In the genomic region with DNA sequence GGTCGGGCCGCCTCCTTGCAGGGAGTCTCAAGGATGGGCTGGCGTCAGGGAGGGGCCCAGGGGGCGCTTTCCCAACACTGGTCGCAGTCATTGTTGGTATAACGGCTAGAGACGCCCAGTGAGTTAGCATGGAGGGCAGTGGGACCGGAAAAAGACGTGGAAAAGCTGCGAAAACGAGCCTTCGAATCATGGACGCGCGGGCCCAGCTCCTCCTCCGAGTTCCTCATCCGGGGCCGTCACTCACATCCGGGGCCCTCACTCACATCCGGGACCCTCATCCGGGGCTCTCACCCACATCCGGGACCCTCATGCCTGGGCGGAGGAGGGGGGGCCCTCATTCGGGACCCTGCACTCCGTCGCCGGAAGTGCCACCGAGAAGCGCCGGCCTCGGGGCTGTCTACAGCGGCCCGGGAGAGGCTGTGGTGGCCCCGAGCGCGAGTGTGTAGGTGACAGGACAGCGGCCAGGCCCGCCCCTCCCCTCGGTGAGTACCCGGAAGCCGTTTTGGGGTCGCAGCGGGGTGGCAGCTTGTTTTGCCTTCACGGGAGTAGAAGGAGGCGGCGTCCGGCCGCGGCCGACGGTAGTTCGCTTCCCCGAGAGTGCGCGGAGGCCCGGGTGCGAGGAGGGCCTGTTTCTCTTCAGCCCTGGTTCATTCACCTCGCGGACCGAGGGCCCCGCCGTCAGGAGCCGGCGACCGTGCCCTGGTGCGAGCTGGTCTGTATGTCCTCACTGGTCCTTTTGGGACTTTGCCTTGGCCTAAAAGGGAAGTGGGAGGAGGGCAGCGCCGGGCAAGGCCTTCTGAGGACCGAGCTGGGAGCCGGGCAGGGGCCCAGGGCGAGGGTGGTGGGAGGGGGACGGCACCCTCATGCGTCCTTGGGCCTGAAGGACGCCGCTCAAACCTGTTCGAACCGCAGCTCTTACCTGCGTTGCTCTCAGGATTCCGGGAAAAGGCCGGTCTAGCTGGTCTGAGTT, we compare ENCODE assay signal across 1 cellular context.
TF ChIP-seq lines count a peak whose summit lies in the region.

A gene with protein sequence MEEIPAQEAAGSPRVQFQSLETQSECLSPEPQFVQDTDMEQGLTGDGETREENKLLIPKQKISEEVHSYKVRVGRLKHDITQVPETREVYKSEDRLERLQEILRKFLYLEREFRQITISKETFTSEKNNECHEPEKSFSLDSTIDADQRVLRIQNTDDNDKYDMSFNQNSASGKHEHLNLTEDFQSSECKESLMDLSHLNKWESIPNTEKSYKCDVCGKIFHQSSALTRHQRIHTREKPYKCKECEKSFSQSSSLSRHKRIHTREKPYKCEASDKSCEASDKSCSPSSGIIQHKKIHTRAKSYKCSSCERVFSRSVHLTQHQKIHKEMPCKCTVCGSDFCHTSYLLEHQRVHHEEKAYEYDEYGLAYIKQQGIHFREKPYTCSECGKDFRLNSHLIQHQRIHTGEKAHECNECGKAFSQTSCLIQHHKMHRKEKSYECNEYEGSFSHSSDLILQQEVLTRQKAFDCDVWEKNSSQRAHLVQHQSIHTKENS (plus strand): TSS at position 337 of the 970 bp plus-strand sequence. CDS start 1,918 bp downstream, outside the sequence.

TF ChIP-seq in K562, 482 proteins besides CTCF, POLR2A, EP300 and RAD21 (continued from another document and continues in another):
- TF ChIP-seq, protein P1, sequence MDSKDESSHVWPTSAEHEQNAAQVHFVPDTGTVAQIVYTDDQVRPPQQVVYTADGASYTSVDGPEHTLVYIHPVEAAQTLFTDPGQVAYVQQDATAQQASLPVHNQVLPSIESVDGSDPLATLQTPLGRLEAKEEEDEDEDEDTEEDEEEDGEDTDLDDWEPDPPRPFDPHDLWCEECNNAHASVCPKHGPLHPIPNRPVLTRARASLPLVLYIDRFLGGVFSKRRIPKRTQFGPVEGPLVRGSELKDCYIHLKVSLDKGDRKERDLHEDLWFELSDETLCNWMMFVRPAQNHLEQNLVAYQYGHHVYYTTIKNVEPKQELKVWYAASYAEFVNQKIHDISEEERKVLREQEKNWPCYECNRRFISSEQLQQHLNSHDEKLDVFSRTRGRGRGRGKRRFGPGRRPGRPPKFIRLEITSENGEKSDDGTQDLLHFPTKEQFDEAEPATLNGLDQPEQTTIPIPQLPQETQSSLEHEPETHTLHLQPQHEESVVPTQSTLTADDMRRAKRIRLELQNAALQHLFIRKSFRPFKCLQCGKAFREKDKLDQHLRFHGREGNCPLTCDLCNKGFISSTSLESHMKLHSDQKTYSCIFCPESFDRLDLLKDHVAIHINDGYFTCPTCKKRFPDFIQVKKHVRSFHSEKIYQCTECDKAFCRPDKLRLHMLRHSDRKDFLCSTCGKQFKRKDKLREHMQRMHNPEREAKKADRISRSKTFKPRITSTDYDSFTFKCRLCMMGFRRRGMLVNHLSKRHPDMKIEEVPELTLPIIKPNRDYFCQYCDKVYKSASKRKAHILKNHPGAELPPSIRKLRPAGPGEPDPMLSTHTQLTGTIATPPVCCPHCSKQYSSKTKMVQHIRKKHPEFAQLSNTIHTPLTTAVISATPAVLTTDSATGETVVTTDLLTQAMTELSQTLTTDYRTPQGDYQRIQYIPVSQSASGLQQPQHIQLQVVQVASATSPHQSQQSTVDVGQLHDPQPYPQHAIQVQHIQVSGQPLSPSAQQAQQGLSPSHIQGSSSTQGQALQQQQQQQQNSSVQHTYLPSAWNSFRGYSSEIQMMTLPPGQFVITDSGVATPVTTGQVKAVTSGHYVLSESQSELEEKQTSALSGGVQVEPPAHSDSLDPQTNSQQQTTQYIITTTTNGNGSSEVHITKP (IDR thresholded peaks at IDR 0.05; ENCODE audit: partially characterized antibody) = peak; percentile 26
- TF ChIP-seq PRMT5 (CRISPR knock-in tag; IDR thresholded peaks at IDR 0.05) (no peak), ZNF239 (CRISPR knock-in tag; IDR thresholded peaks at IDR 0.05) (no peak), ZBTB17 (CRISPR knock-in tag; IDR thresholded peaks at IDR 0.05) (peak; percentile 55; the same call in 1 of the 2 replicates), NCOA4 (IDR thresholded peaks at IDR 0.05; ENCODE audit: partially characterized antibody) (no peak), ESRRA (IDR thresholded peaks at IDR 0.05; ENCODE audit: borderline replicate concordance, low read depth) (peak; percentile 65), NR2F6 (CRISPR knock-in tag; IDR thresholded peaks at IDR 0.05) (0 out of 2 replicates have a peak, but pooled peaks have one; percentile 39), NFYB (IDR thresholded peaks at IDR 0.05; ENCODE audit: extremely low read depth, insufficient read length) (no peak), HMG20B (CRISPR knock-in tag; IDR thresholded peaks at IDR 0.05) (no peak), KDM2B (CRISPR knock-in tag; IDR thresholded peaks at IDR 0.05) (no peak), EGR1 (conservative IDR thresholded peaks at IDR 0.05) (no peak; the same call in 1 of the 2 replicates), ZNF695 (CRISPR knock-in tag; IDR thresholded peaks at IDR 0.05) (no peak), SMAD4 (CRISPR knock-in tag; conservative IDR thresholded peaks at IDR 0.05) (no peak), ETS2 (tag; IDR thresholded peaks at IDR 0.05; ENCODE audit: borderline replicate concordance, poor library complexity, severe bottlenecking) (no peak), RBBP5 (IDR thresholded peaks at IDR 0.05; ENCODE audit: borderline replicate concordance, insufficient read depth, low read length, poor library complexity, severe bottlenecking) (peak; percentile 87), RCOR1 (IDR thresholded peaks at IDR 0.05; ENCODE audit: borderline replicate concordance in 1 of 2, low read depth in 2 of 2, low read length in 2 of 2) (peak in 1 of 2 experiments; percentile 83; a peak in 1 of 4 replicates), NFXL1 (CRISPR knock-in tag; IDR thresholded peaks at IDR 0.05) (no peak), BRD4 (IDR thresholded peaks at IDR 0.05) (peak; percentile 91), ZNF146 (CRISPR knock-in tag; IDR thresholded peaks at IDR 0.05; ENCODE audit: unreplicated experiment) (no peak), ZNF445 (CRISPR knock-in tag; IDR thresholded peaks at IDR 0.05; ENCODE audit: low read depth) (no peak), E2F3 (CRISPR knock-in tag; IDR thresholded peaks at IDR 0.05) (0 out of 2 replicates have a peak, but pooled peaks have one; percentile 1), MAZ (CRISPR knock-in tag; conservative IDR thresholded peaks at IDR 0.05 in 1 of 2, IDR thresholded peaks at IDR 0.05 in 1 of 2) (peak; percentile 68 to 73; a peak in 3 of 4 replicates), ARNT (IDR thresholded peaks at IDR 0.05) (no peak), ZNF57 (CRISPR knock-in tag; IDR thresholded peaks at IDR 0.05) (no peak)
- TF ChIP-seq, protein P2, sequence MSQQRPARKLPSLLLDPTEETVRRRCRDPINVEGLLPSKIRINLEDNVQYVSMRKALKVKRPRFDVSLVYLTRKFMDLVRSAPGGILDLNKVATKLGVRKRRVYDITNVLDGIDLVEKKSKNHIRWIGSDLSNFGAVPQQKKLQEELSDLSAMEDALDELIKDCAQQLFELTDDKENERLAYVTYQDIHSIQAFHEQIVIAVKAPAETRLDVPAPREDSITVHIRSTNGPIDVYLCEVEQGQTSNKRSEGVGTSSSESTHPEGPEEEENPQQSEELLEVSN (IDR thresholded peaks at IDR 0.05; ENCODE audit: borderline replicate concordance in 1 of 2, extremely low read depth in 1 of 2, insufficient read depth in 1 of 2, insufficient read length in 1 of 2, low read depth in 1 of 2, low read length in 1 of 2, poor library complexity in 1 of 2, severe bottlenecking in 1 of 2) = peak; percentile 48 to 57
- TF ChIP-seq, protein P3, sequence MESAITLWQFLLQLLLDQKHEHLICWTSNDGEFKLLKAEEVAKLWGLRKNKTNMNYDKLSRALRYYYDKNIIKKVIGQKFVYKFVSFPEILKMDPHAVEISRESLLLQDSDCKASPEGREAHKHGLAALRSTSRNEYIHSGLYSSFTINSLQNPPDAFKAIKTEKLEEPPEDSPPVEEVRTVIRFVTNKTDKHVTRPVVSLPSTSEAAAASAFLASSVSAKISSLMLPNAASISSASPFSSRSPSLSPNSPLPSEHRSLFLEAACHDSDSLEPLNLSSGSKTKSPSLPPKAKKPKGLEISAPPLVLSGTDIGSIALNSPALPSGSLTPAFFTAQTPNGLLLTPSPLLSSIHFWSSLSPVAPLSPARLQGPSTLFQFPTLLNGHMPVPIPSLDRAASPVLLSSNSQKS (CRISPR knock-in tag; IDR thresholded peaks at IDR 0.05) = no peak
- TF ChIP-seq, protein P4, sequence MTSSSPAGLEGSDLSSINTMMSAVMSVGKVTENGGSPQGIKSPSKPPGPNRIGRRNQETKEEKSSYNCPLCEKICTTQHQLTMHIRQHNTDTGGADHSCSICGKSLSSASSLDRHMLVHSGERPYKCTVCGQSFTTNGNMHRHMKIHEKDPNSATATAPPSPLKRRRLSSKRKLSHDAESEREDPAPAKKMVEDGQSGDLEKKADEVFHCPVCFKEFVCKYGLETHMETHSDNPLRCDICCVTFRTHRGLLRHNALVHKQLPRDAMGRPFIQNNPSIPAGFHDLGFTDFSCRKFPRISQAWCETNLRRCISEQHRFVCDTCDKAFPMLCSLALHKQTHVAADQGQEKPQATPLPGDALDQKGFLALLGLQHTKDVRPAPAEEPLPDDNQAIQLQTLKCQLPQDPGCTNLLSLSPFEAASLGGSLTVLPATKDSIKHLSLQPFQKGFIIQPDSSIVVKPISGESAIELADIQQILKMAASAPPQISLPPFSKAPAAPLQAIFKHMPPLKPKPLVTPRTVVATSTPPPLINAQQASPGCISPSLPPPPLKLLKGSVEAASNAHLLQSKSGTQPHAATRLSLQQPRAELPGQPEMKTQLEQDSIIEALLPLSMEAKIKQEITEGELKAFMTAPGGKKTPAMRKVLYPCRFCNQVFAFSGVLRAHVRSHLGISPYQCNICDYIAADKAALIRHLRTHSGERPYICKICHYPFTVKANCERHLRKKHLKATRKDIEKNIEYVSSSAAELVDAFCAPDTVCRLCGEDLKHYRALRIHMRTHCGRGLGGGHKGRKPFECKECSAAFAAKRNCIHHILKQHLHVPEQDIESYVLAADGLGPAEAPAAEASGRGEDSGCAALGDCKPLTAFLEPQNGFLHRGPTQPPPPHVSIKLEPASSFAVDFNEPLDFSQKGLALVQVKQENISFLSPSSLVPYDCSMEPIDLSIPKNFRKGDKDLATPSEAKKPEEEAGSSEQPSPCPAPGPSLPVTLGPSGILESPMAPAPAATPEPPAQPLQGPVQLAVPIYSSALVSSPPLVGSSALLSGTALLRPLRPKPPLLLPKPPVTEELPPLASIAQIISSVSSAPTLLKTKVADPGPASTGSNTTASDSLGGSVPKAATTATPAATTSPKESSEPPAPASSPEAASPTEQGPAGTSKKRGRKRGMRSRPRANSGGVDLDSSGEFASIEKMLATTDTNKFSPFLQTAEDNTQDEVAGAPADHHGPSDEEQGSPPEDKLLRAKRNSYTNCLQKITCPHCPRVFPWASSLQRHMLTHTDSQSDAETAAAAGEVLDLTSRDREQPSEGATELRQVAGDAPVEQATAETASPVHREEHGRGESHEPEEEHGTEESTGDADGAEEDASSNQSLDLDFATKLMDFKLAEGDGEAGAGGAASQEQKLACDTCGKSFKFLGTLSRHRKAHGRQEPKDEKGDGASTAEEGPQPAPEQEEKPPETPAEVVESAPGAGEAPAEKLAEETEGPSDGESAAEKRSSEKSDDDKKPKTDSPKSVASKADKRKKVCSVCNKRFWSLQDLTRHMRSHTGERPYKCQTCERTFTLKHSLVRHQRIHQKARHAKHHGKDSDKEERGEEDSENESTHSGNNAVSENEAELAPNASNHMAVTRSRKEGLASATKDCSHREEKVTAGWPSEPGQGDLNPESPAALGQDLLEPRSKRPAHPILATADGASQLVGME (CRISPR knock-in tag; IDR thresholded peaks at IDR 0.05) = 0 out of 2 replicates have a peak, but pooled peaks have one; percentile 22
- TF ChIP-seq, protein P5, sequence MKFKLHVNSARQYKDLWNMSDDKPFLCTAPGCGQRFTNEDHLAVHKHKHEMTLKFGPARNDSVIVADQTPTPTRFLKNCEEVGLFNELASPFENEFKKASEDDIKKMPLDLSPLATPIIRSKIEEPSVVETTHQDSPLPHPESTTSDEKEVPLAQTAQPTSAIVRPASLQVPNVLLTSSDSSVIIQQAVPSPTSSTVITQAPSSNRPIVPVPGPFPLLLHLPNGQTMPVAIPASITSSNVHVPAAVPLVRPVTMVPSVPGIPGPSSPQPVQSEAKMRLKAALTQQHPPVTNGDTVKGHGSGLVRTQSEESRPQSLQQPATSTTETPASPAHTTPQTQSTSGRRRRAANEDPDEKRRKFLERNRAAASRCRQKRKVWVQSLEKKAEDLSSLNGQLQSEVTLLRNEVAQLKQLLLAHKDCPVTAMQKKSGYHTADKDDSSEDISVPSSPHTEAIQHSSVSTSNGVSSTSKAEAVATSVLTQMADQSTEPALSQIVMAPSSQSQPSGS (CRISPR knock-in tag; IDR thresholded peaks at IDR 0.05) = no peak
- TF ChIP-seq, protein P6, sequence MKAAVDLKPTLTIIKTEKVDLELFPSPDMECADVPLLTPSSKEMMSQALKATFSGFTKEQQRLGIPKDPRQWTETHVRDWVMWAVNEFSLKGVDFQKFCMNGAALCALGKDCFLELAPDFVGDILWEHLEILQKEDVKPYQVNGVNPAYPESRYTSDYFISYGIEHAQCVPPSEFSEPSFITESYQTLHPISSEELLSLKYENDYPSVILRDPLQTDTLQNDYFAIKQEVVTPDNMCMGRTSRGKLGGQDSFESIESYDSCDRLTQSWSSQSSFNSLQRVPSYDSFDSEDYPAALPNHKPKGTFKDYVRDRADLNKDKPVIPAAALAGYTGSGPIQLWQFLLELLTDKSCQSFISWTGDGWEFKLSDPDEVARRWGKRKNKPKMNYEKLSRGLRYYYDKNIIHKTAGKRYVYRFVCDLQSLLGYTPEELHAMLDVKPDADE (conservative IDR thresholded peaks at IDR 0.05; ENCODE audit: control insufficient read depth, low read depth, low read length) = peak; percentile 99
- TF ChIP-seq, protein P7, sequence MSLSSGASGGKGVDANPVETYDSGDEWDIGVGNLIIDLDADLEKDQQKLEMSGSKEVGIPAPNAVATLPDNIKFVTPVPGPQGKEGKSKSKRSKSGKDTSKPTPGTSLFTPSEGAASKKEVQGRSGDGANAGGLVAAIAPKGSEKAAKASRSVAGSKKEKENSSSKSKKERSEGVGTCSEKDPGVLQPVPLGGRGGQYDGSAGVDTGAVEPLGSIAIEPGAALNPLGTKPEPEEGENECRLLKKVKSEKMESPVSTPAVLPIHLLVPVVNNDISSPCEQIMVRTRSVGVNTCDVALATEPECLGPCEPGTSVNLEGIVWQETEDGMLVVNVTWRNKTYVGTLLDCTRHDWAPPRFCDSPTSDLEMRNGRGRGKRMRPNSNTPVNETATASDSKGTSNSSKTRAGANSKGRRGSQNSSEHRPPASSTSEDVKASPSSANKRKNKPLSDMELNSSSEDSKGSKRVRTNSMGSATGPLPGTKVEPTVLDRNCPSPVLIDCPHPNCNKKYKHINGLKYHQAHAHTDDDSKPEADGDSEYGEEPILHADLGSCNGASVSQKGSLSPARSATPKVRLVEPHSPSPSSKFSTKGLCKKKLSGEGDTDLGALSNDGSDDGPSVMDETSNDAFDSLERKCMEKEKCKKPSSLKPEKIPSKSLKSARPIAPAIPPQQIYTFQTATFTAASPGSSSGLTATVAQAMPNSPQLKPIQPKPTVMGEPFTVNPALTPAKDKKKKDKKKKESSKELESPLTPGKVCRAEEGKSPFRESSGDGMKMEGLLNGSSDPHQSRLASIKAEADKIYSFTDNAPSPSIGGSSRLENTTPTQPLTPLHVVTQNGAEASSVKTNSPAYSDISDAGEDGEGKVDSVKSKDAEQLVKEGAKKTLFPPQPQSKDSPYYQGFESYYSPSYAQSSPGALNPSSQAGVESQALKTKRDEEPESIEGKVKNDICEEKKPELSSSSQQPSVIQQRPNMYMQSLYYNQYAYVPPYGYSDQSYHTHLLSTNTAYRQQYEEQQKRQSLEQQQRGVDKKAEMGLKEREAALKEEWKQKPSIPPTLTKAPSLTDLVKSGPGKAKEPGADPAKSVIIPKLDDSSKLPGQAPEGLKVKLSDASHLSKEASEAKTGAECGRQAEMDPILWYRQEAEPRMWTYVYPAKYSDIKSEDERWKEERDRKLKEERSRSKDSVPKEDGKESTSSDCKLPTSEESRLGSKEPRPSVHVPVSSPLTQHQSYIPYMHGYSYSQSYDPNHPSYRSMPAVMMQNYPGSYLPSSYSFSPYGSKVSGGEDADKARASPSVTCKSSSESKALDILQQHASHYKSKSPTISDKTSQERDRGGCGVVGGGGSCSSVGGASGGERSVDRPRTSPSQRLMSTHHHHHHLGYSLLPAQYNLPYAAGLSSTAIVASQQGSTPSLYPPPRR (CRISPR knock-in tag; IDR thresholded peaks at IDR 0.05; ENCODE audit: borderline replicate concordance) = peak; percentile 76; the same call in 1 of the 2 replicates
